8 cellular contexts compared by ENCODE assay signal in the genomic region with DNA sequence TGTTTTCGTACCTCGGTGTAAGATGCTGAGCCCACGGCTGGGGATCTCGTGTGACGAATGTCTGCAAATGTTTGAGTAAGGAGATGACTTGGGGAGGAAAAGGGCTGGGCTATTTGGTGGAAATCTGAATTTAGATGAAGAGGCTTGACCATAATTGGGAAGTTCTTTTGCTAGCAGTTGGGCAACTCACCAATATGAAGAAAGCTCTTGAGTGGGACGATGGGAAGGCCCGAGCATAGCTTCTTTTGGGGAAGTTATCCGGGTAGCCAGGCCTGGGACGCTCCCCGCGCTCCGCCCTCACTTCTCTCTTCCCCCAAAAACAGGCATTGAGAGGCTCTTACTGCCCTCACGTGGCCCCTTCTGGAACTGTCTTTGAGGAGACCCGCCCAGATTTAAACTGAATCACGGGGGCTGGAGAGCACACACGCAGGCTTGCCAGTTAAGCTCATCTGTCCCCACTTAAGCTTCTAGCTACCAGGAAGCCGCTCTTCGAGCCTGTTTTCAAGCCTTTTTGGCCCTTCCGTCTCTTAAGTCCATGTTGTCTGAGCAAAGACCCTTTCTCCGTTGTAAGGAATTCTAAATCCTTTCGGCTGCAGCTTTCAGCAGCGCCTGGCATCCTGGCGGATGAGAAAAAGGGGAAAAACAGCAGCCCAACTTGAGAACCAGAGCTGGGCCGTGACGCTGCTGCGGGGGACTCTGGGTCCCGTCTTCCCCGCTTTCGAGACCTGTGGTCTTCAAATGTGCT.
DNase-seq lines count a peak whose midpoint lies in the region; ATAC-seq and TF ChIP-seq lines count a peak whose summit lies in the region.

No MANE protein-coding gene starts in this region.

- H3K4me3 ChIP-seq in HUES6 (ENCODE audit: low read depth, low read length) (peak overlapping the region; percentile 65), OCI-LY1 (ENCODE audit: low read depth, low read length, poor library complexity, severe bottlenecking) (peak overlapping the region; percentile 49), epithelial cell of proximal tubule (ENCODE audit: low read depth, low read length) (peak overlapping the region; percentile 53)

- no peaks in the 10 kb centered on the region for H3K79me2 ChIP-seq in OCI-LY1 (ENCODE audit: insufficient read depth, low read length)

- H3K27me3 ChIP-seq in HUES6 (ENCODE audit: control insufficient read depth, insufficient read depth, low read length) (no peaks in the 10 kb centered on the region), OCI-LY1 (ENCODE audit: insufficient read depth, low read length) (no peaks in the 10 kb centered on the region)

- peak overlapping the region; percentile 54; the same call in 1 of the 2 replicates for H3K27ac ChIP-seq in HUES6 (ENCODE audit: low read depth, low read length)
- H3K27ac ChIP-seq in OCI-LY1 (ENCODE audit: low read depth, low read length, poor library complexity, severe bottlenecking) = no peak overlapping the region

- ATAC-seq in GM21423 (IDR thresholded peaks at IDR 0.05; ENCODE audit: unreplicated experiment) = peak; percentile 94

- H3K4me2 ChIP-seq in OCI-LY1 (ENCODE audit: low read length) = peak overlapping the region; percentile 86

- H3K36me3 ChIP-seq in HUES6 (ENCODE audit: control insufficient read depth, insufficient read depth, low read length) (peaks cover 2% of the 10 kb centered on the region; the same call in 1 of the 2 replicates), OCI-LY1 (ENCODE audit: insufficient read depth, low read length) (no peaks in the 10 kb centered on the region; the same call in 1 of the 2 replicates)

- no peaks in the 10 kb centered on the region for H4K20me1 ChIP-seq in OCI-LY1 (ENCODE audit: insufficient read depth, low read length)

- H3K4me1 ChIP-seq in HUES6 (ENCODE audit: control insufficient read depth, insufficient read depth, low read length) (peaks cover 4% of the 10 kb centered on the region; the same call in 1 of the 2 replicates), OCI-LY1 (ENCODE audit: insufficient read depth, low read length, severe bottlenecking) (peaks cover 14% of the 10 kb centered on the region)

- TF ChIP-seq CTCF in OCI-LY1 (IDR thresholded peaks at IDR 0.05; ENCODE audit: low read length) (peak; percentile 74), epithelial cell of proximal tubule (conservative IDR thresholded peaks at IDR 0.05; ENCODE audit: low read depth, low read length) (peak; percentile 86)

- DNase-seq in DMS153 (lab: John Stamatoyannopoulos, UW) = peak; percentile 60
- DNase-seq in activated T-cell treated with anti-CD3 and anti-CD28 coated beads for 24 hours (ENCODE audit: low read depth) = peak; percentile 85
- DNase-seq in epithelial cell of proximal tubule (ENCODE audit: low read depth) = no peak
- peak; percentile 92 for DNase-seq in mucosa of gallbladder (ENCODE audit: low spot score)
- peak; percentile 79 for DNase-seq in stimulated activated CD8-positive, alpha-beta memory T cell treated with anti-CD3 and anti-CD28 coated beads, Interleukin-4, amount 100 ng/mL, for 24 hours (ENCODE audit: low read depth)

- H2AFZ ChIP-seq in OCI-LY1 (ENCODE audit: low read length) = peak overlapping the region; percentile 96

- H3F3A ChIP-seq in OCI-LY1 (ENCODE audit: insufficient read depth, low read length) = no peaks in the 10 kb centered on the region

- peak overlapping the region; percentile 74 for H3K9ac ChIP-seq in HUES6 (ENCODE audit: low read length)
- peak overlapping the region; percentile 57 for H3K9ac ChIP-seq in OCI-LY1 (ENCODE audit: low read length)

- no peaks in the 10 kb centered on the region for H3K9me2 ChIP-seq in OCI-LY1 (ENCODE audit: low read depth, low read length)

- H3K9me3 ChIP-seq in HUES6 (ENCODE audit: control insufficient read depth, insufficient read depth, low read depth, low read length) (peaks cover 1% of the 10 kb centered on the region; the same call in 1 of the 2 replicates), OCI-LY1 (ENCODE audit: low read length) (no peaks in the 10 kb centered on the region)
